Comparison of ENCODE assay signal across 1 cellular context in the genomic region with DNA sequence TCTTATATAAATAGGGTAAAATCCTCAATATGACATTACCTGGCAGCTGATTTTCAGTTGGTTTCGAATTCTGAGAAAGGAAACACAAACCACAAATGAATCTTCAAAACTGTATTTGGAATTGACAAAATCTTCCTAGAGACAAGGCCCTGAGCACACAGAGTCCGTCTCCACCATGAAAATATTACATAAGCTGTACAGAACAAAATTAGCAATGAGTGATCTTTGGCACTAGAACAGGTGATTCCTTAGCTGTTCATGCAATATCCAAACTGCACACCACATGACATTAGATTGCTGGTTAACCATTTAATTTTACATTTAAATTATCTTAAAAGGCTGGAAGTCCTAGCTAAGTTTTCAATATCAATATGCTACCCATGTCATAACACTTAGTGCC.
TF ChIP-seq lines count a peak whose summit lies in the region.

No MANE protein-coding gene starts in this region.

TF ChIP-seq in HepG2, 621 proteins besides CTCF, POLR2A, EP300 and RAD21:
- TF ChIP-seq, protein P1, sequence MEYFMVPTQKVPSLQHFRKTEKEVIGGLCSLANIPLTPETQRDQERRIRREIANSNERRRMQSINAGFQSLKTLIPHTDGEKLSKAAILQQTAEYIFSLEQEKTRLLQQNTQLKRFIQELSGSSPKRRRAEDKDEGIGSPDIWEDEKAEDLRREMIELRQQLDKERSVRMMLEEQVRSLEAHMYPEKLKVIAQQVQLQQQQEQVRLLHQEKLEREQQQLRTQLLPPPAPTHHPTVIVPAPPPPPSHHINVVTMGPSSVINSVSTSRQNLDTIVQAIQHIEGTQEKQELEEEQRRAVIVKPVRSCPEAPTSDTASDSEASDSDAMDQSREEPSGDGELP (IDR thresholded peaks at IDR 0.05; ENCODE audit: borderline replicate concordance, low read depth), result peak; percentile 19; the same call in 1 of the 2 replicates
- TF ChIP-seq RFXAP (CRISPR knock-in tag; IDR thresholded peaks at IDR 0.05; ENCODE audit: borderline replicate concordance) (no peak), STAG1 (CRISPR knock-in tag; IDR thresholded peaks at IDR 0.05) (no peak), ZNF652 (CRISPR knock-in tag; IDR thresholded peaks at IDR 0.05; ENCODE audit: borderline replicate concordance, low read depth) (peak; percentile 36; the same call in 1 of the 2 replicates), HNF4A (CRISPR knock-in tag; IDR thresholded peaks at IDR 0.05) (peak; percentile 42)
